In the genomic region with DNA sequence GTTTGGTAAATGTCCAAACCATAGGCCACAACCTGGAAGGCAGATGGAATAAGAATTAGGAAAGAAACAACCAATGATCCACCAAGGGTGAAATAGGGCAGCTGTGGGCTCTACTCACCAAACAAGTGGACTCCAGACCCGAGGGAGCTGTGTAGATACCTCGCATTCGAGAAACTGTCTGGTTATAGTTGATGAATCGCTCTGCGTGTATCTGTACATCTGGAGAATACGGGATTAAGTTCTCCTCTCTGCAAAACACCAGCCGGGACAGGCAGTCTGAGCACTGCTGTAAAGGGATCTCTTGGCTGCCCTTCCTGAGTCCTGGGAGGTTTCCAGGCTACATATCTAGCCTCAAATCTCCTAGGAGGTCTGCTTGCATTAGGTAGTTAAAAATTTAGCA, we compare ENCODE assay signal across 24 cellular contexts. TPM values are rescaled to one million over a fixed set of nuclear protein-coding genes. Genes with fewer than 3 reads are reported as not detected.
DNase-seq lines count a peak whose midpoint lies in the region; ATAC-seq and TF ChIP-seq lines count a peak whose summit lies in the region.
"Had no signal": no experiment of that assay in that cellular context is flagged by ENCODE, and none has a peak within 500 bp of the region (broad histone marks: within the 10 kb centered on the region; RNA-seq: fewer than 3 reads in every experiment).

No MANE protein-coding gene starts in this region.

- H3K4me1 ChIP-seq in esophagus muscularis mucosa (peaks cover 0 to 15% (median 10%) of the 10 kb centered on the region in 4 donors), body of pancreas (peaks cover 3% of the 10 kb centered on the region)
- H3K4me1 ChIP-seq: right lobe of liver, uterus had no signal

- intact Hi-C loops in esophagus muscularis mucosa (cut with DNase I), result no loop called here
- intact Hi-C loops in body of pancreas (cut with DNase I), result no loop called here

- no peak for TF ChIP-seq POLR2A in esophagus muscularis mucosa (IDR thresholded peaks at IDR 0.05; ENCODE audit: low read depth)
- TF ChIP-seq POLR2A in body of pancreas (IDR thresholded peaks at IDR 0.05), result no peak

- no peaks in the 10 kb centered on the region for H3K9me3 Mint-ChIP-seq in activated naive CD4-positive, alpha-beta T cell treated with anti-CD3 and anti-CD28 coated beads, Interleukin-2, amount 50 U/mL, for 24 hours
- H3K9me3 Mint-ChIP-seq in stimulated activated effector memory CD8-positive, alpha-beta T cell treated with anti-CD3 and anti-CD28 coated beads, Interleukin-12 subunit alpha, Interleukin-12 subunit beta, amount 100 ng/mL, for 72 hours, result no peaks in the 10 kb centered on the region
- H3K9me3 Mint-ChIP-seq: CD8-positive, alpha-beta T cell; dendritic cell treated with granulocyte-macrophage colony-stimulating factor and Interleukin-4, amounts not matched to agents 40 ng/mL and 50 ng/mL, for 4 days; natural killer cell had no signal

- TF ChIP-seq CTCF in HL-60 (IDR thresholded peaks at IDR 0.05; ENCODE audit: insufficient read depth, low read length), result no peak
- no peak for TF ChIP-seq CTCF in esophagus muscularis mucosa (IDR thresholded peaks at IDR 0.05)
- no peak for TF ChIP-seq CTCF in body of pancreas (IDR thresholded peaks at IDR 0.05)

- H3K4me1 Mint-ChIP-seq in activated naive CD4-positive, alpha-beta T cell treated with anti-CD3 and anti-CD28 coated beads, Interleukin-2, amount 50 U/mL, for 24 hours, result peaks cover 21% of the 10 kb centered on the region
- peaks cover 14% of the 10 kb centered on the region for H3K4me1 Mint-ChIP-seq in stimulated activated effector memory CD8-positive, alpha-beta T cell treated with anti-CD3 and anti-CD28 coated beads, Interleukin-12 subunit alpha, Interleukin-12 subunit beta, amount 100 ng/mL, for 72 hours

- no peak for ATAC-seq in stimulated activated effector memory CD8-positive, alpha-beta T cell treated with anti-CD3 and anti-CD28 coated beads, Interleukin-12 subunit alpha, Interleukin-12 subunit beta, amount 100 ng/mL, for 72 hours
- ATAC-seq in HG02588 (IDR thresholded peaks at IDR 0.05; ENCODE audit: unreplicated experiment) (no peak), body of pancreas (no peak)
- ATAC-seq: CD8-positive, alpha-beta T cell; left lung; natural killer cell; right lobe of liver had no signal

- no peak for DNase-seq in activated naive CD4-positive, alpha-beta T cell (lab: John Stamatoyannopoulos, UW)
- DNase-seq in HL-60 (ENCODE audit: low read depth in 1 of 2, low spot score in 1 of 2), result no peak
- DNase-seq in esophagus muscularis mucosa (ENCODE audit: extremely low spot score), result no peak
- no peak for DNase-seq in stimulated activated effector memory CD8-positive, alpha-beta T cell treated with anti-CD3 and anti-CD28 coated beads, Interleukin-12 subunit alpha, Interleukin-12 subunit beta, amount 100 ng/mL, for 72 hours (ENCODE audit: low spot score in 2 of 2)
- no peak for DNase-seq in COR-L47 (lab: John Stamatoyannopoulos, UW)
- no peak for DNase-seq in body of pancreas
- DNase-seq: activated CD4-positive, alpha-beta T cell treated with anti-CD3 and anti-CD28 coated beads, Interleukin-2, amount 50 U/mL, for 48 hours; amniotic stem cell; CD8-positive, alpha-beta T cell; DMS79 treated with DMSO at 0.1 percent for 48 hours; HCEC 1CT; left lung; natural killer cell; NCI-H146; NCI-H2171; NCI-H524 treated with DMSO at 0.1 percent for 48 hours; ovary; right lobe of liver; uterus had no signal

- no peak overlapping the region for H3K4me3 ChIP-seq in HL-60 (replicated peaks; ENCODE audit: insufficient read depth, low read length)
- no peak overlapping the region for H3K4me3 ChIP-seq in esophagus muscularis mucosa
- H3K4me3 ChIP-seq in body of pancreas, result no peak overlapping the region
- H3K4me3 ChIP-seq: hepatocyte, left lung, ovary, right lobe of liver, SK-N-MC, uterus had no signal

- no peaks in the 10 kb centered on the region for H3K9me3 ChIP-seq in esophagus muscularis mucosa
- H3K9me3 ChIP-seq in body of pancreas, result no peaks in the 10 kb centered on the region
- H3K9me3 ChIP-seq: left lung, ovary, right lobe of liver, uterus had no signal

- H3K36me3 Mint-ChIP-seq in activated naive CD4-positive, alpha-beta T cell treated with anti-CD3 and anti-CD28 coated beads, Interleukin-2, amount 50 U/mL, for 24 hours, result peaks cover 23% of the 10 kb centered on the region
- peaks cover 100% of the 10 kb centered on the region for H3K36me3 Mint-ChIP-seq in stimulated activated effector memory CD8-positive, alpha-beta T cell treated with anti-CD3 and anti-CD28 coated beads, Interleukin-12 subunit alpha, Interleukin-12 subunit beta, amount 100 ng/mL, for 72 hours

- WGBS in esophagus muscularis mucosa, result 71% methylated on average over 6 of the region's 7 CpGs
- WGBS in body of pancreas, 2 donors, result 94% methylated on average over 7 of the region's 7 CpGs

- H3K27ac ChIP-seq in HL-60 (replicated peaks), result peak overlapping the region; percentile 8; the same call in 1 of the 2 replicates
- H3K27ac ChIP-seq in esophagus muscularis mucosa (replicated peaks in 1 of 4), result peak overlapping the region; percentile 8 to 37 (median 24)
- H3K27ac ChIP-seq in body of pancreas, result no peak overlapping the region
- H3K27ac ChIP-seq: hepatocyte, left lung, ovary, right lobe of liver, SK-N-MC, uterus had no signal

- H3K27me3 Mint-ChIP-seq in activated naive CD4-positive, alpha-beta T cell treated with anti-CD3 and anti-CD28 coated beads, Interleukin-2, amount 50 U/mL, for 24 hours, result no peaks in the 10 kb centered on the region
- H3K27me3 Mint-ChIP-seq: dendritic cell treated with granulocyte-macrophage colony-stimulating factor and Interleukin-4, amounts not matched to agents 40 ng/mL and 50 ng/mL, for 4 days had no signal

- H3K27ac Mint-ChIP-seq in activated naive CD4-positive, alpha-beta T cell treated with anti-CD3 and anti-CD28 coated beads, Interleukin-2, amount 50 U/mL, for 24 hours, result peak overlapping the region; percentile 88
- H3K27ac Mint-ChIP-seq in stimulated activated effector memory CD8-positive, alpha-beta T cell treated with anti-CD3 and anti-CD28 coated beads, Interleukin-12 subunit alpha, Interleukin-12 subunit beta, amount 100 ng/mL, for 72 hours, result peak overlapping the region; percentile 72
- H3K27ac Mint-ChIP-seq: dendritic cell treated with granulocyte-macrophage colony-stimulating factor and Interleukin-4, amounts not matched to agents 40 ng/mL and 50 ng/mL, for 4 days had no signal

- TF ChIP-seq EP300 in esophagus muscularis mucosa (IDR thresholded peaks at IDR 0.05), result no peak

- H3K36me3 ChIP-seq in esophagus muscularis mucosa (peaks cover 37 to 93% (median 80%) of the 10 kb centered on the region in 4 donors), body of pancreas (replicated peaks in 1 of 2; ENCODE audit: insufficient read depth in 1 of 2, low read depth in 2 of 2) (peaks cover 0 to 9% of the 10 kb centered on the region in 2 donors)
- H3K36me3 ChIP-seq: ovary, uterus had no signal

- H3K27me3 ChIP-seq in HL-60 (ENCODE audit: insufficient read depth, poor library complexity, severe bottlenecking), result no peaks in the 10 kb centered on the region
- H3K27me3 ChIP-seq in esophagus muscularis mucosa, result no peaks in the 10 kb centered on the region
- no peaks in the 10 kb centered on the region for H3K27me3 ChIP-seq in body of pancreas
- H3K27me3 ChIP-seq: hepatocyte, left lung, ovary, right lobe of liver, uterus had no signal

- H3K4me3 Mint-ChIP-seq in activated naive CD4-positive, alpha-beta T cell treated with anti-CD3 and anti-CD28 coated beads, Interleukin-2, amount 50 U/mL, for 24 hours, result no peak overlapping the region
- no peak overlapping the region for H3K4me3 Mint-ChIP-seq in stimulated activated effector memory CD8-positive, alpha-beta T cell treated with anti-CD3 and anti-CD28 coated beads, Interleukin-12 subunit alpha, Interleukin-12 subunit beta, amount 100 ng/mL, for 72 hours
- H3K4me3 Mint-ChIP-seq: CD8-positive, alpha-beta T cell; dendritic cell treated with granulocyte-macrophage colony-stimulating factor and Interleukin-4, amounts not matched to agents 40 ng/mL and 50 ng/mL, for 4 days; natural killer cell had no signal

RNA-seq across cellular contexts. Expression of gene UBR4, which starts 9.4 kb away (rescaled TPM):
- total RNA-seq in esophagus muscularis mucosa (100 to 1,000 TPM; 132 to 268 (median 170) TPM), body of pancreas (10 to 100 TPM; 84.4 to 87.4 TPM)

RNA-seq across cellular contexts. Expression of gene EMC1, which starts 31.9 kb away (rescaled TPM):
- total RNA-seq in esophagus muscularis mucosa, result 10 to 100 TPM; 16.2 to 43.1 (median 36.1) TPM
- 10 to 100 TPM; 15.3 to 23.7 TPM for total RNA-seq in body of pancreas

RNA-seq across cellular contexts. Expression of gene MRTO4, which starts 32.2 kb away (rescaled TPM):
- total RNA-seq in esophagus muscularis mucosa, result 10 to 100 TPM in 3 of 4 donors, 1 to 10 TPM in 1; 10.0 to 26.2 (median 16.9) TPM
- 10 to 100 TPM; 17.6 to 27.7 TPM for total RNA-seq in body of pancreas

Comparison
In these comparisons a context has a peak if more than half of its experiments do, and no peak if none do; other contexts are left out.
1. H3K27ac ChIP-seq: peak in HL-60 (single experiment) and esophagus muscularis mucosa (4 of 4); none in body of pancreas (0 of 4).